Comparison of ENCODE assay signal across 2 cellular contexts in genomic region chr9:34701769-34702736, GRCh38.
A peak's percentile ranks its signal among the peaks of the same experiment; 100 is the strongest.
TF ChIP-seq lines count a peak whose summit lies in the region.

No MANE protein-coding gene starts in this region.

TF ChIP-seq in GM23338, 12 proteins besides CTCF, POLR2A, EP300 and RAD21:
- TF ChIP-seq ZNF462 (CRISPR knock-in tag; IDR thresholded peaks at IDR 0.05): no peak
- TF ChIP-seq CREB1 (CRISPR knock-in tag; IDR thresholded peaks at IDR 0.05; ENCODE audit: low read depth): no peak
- no peak for TF ChIP-seq POLR2AphosphoS5 (IDR thresholded peaks at IDR 0.05; ENCODE audit: low read depth)

TF ChIP-seq in GM12878, 131 proteins besides CTCF, POLR2A, EP300 and RAD21 (continues in another document):
- no peak for TF ChIP-seq ZBTB11 (CRISPR knock-in tag; IDR thresholded peaks at IDR 0.05)
- no peak for TF ChIP-seq RELA (IDR thresholded peaks at IDR 0.05; ENCODE audit: borderline replicate concordance, partially characterized antibody)
- peak; percentile 83 to 88 for TF ChIP-seq SRF (IDR thresholded peaks at IDR 0.05; ENCODE audit: low read depth in 2 of 2, low read length in 2 of 2)
- TF ChIP-seq REST (IDR thresholded peaks at IDR 0.05; ENCODE audit: low read depth, low read length): no peak
- TF ChIP-seq BMI1 (IDR thresholded peaks at IDR 0.05; ENCODE audit: borderline replicate concordance): no peak
- no peak for TF ChIP-seq NR2C2 (IDR thresholded peaks at IDR 0.05; ENCODE audit: borderline replicate concordance, control insufficient read depth, insufficient read length, low read depth)
- peak; percentile 80 for TF ChIP-seq YY1 (IDR thresholded peaks at IDR 0.05; ENCODE audit: low read depth, low read length)
- no peak for TF ChIP-seq PML (IDR thresholded peaks at IDR 0.05; ENCODE audit: low read length)
- TF ChIP-seq FOS (IDR thresholded peaks at IDR 0.05; ENCODE audit: borderline replicate concordance, extremely low read depth, insufficient read length): no peak
- peak; percentile 61; the same call in 1 of the 2 replicates for TF ChIP-seq CHD2 (IDR thresholded peaks at IDR 0.05; ENCODE audit: borderline replicate concordance, low read depth, low read length)
- no peak for TF ChIP-seq POLR2AphosphoS2 (IDR thresholded peaks at IDR 0.05; ENCODE audit: low read depth, low read length)
- TF ChIP-seq DPF2 (IDR thresholded peaks at IDR 0.05): no peak
- TF ChIP-seq HDGF (IDR thresholded peaks at IDR 0.05): no peak
- no peak for TF ChIP-seq CREM (IDR thresholded peaks at IDR 0.05; ENCODE audit: low read depth)
- no peak for TF ChIP-seq MEF2B (IDR thresholded peaks at IDR 0.05; ENCODE audit: partially characterized antibody, poor library complexity, severe bottlenecking)
- no peak for TF ChIP-seq CHD4 (IDR thresholded peaks at IDR 0.05)
- TF ChIP-seq LARP7 (IDR thresholded peaks at IDR 0.05): no peak
- TF ChIP-seq USF1 (IDR thresholded peaks at IDR 0.05; ENCODE audit: borderline replicate concordance, extremely low read length, insufficient read depth, low read depth, low read length): no peak
- TF ChIP-seq ATF2 (IDR thresholded peaks at IDR 0.05; ENCODE audit: low read length): no peak
- TF ChIP-seq IKZF1 (conservative IDR thresholded peaks at IDR 0.05): no peak; the same call in 1 of the 2 replicates
- peak; percentile 17; the same call in 1 of the 2 replicates for TF ChIP-seq ELK1 (IDR thresholded peaks at IDR 0.05; ENCODE audit: low read depth, low read length)
- TF ChIP-seq GATAD2B (conservative IDR thresholded peaks at IDR 0.05; ENCODE audit: low read depth): no peak
- TF ChIP-seq SUZ12 (IDR thresholded peaks at IDR 0.05; ENCODE audit: unreplicated experiment): peak; percentile 44
- TF ChIP-seq USF2 (IDR thresholded peaks at IDR 0.05; ENCODE audit: borderline replicate concordance, low read depth, low read length): no peak
- no peak for TF ChIP-seq CEBPZ (IDR thresholded peaks at IDR 0.05; ENCODE audit: low read depth, low read length)
- no peak for TF ChIP-seq RBBP5 (conservative IDR thresholded peaks at IDR 0.05)
- no peak for TF ChIP-seq PAX5 (IDR thresholded peaks at IDR 0.05; ENCODE audit: borderline replicate concordance, low read depth, low read length)
- TF ChIP-seq TCF12 (IDR thresholded peaks at IDR 0.05; ENCODE audit: low read depth, low read length): no peak
- peak; percentile 94 for TF ChIP-seq SMC3 (IDR thresholded peaks at IDR 0.05; ENCODE audit: borderline replicate concordance, low read length)
- TF ChIP-seq TCF3 (IDR thresholded peaks at IDR 0.05; ENCODE audit: borderline replicate concordance, insufficient read depth, low read depth, low read length): no peak
- no peak for TF ChIP-seq BCLAF1 (IDR thresholded peaks at IDR 0.05)
- no peak for TF ChIP-seq IRF3 (IDR thresholded peaks at IDR 0.05)
- no peak for TF ChIP-seq ZNF622 (IDR thresholded peaks at IDR 0.05)
- TF ChIP-seq EED (IDR thresholded peaks at IDR 0.05; ENCODE audit: low read depth): 0 out of 2 replicates have a peak, but pooled peaks have one; percentile 40
- TF ChIP-seq IKZF2 (IDR thresholded peaks at IDR 0.05): peak; percentile 34 to 46; a peak in 3 of 4 replicates
- no peak for TF ChIP-seq ZNF384 (IDR thresholded peaks at IDR 0.05; ENCODE audit: borderline replicate concordance, low read depth, low read length)
- TF ChIP-seq PAX8 (IDR thresholded peaks at IDR 0.05): no peak
- no peak for TF ChIP-seq HSF1 (IDR thresholded peaks at IDR 0.05; ENCODE audit: low read depth, low read length)
